ENCODE assay signal across 18 cellular contexts in the genomic region with DNA sequence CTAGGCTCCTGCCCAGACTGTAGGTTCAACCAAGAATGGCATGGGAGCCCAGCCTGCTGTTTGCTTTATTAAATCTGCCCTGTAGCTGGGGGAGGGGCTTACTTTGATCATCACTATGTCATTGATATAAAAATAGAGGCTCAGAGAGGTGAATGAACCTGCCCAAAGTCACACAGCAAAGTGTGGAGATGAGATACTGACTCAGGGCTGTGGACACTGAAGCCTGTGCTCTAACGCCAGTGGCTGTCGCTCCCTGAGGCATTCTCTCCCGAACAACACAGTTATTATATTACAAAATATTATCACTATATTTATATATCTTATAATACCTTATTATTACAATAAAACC. TPM values are rescaled to one million over a fixed set of nuclear protein-coding genes. Genes with fewer than 3 reads are reported as not detected.
DNase-seq lines count a peak whose midpoint lies in the region; ATAC-seq and TF ChIP-seq lines count a peak whose summit lies in the region.
"Had no signal": no experiment of that assay in that cellular context is flagged by ENCODE, and none has a peak within 500 bp of the region (broad histone marks: within the 10 kb centered on the region; RNA-seq: fewer than 3 reads in every experiment).

No MANE protein-coding gene starts in this region.

- no peak for TF ChIP-seq CTCF in heart left ventricle (IDR thresholded peaks at IDR 0.05)
- no peak for TF ChIP-seq CTCF in HEK293 (tag by site-specific recombination; IDR thresholded peaks at IDR 0.05)
- no peak for TF ChIP-seq CTCF in right lobe of liver (IDR thresholded peaks at IDR 0.05)

- POLR2A ChIA-PET in HEK293 (lab: Yijun Ruan, JAX), result no interaction called here

- ATAC-seq in left cardiac atrium (no peak), heart left ventricle (no peak), right lobe of liver (no peak), GM21423 (IDR thresholded peaks at IDR 0.05; ENCODE audit: unreplicated experiment) (no peak), HG03196 (IDR thresholded peaks at IDR 0.05; ENCODE audit: unreplicated experiment) (no peak)
- ATAC-seq: A549 had no signal

- H3K9me3 ChIP-seq in heart left ventricle (no peaks in the 10 kb centered on the region), HEK293 (ENCODE audit: control insufficient read depth, insufficient read depth, low read depth, low read length) (no peaks in the 10 kb centered on the region), right lobe of liver (no peaks in the 10 kb centered on the region)
- H3K9me3 ChIP-seq: A549, HAP-1 had no signal

- intact Hi-C loops in left cardiac atrium (cut with DNase I), result no loop called here
- intact Hi-C loops in heart left ventricle (cut with DNase I), result no loop called here
- intact Hi-C loops in right lobe of liver (cut with DNase I), result no loop called here

- H3K36me3 ChIP-seq in heart left ventricle, result peaks cover 0 to 5% (median 0%) of the 10 kb centered on the region in 9 donors
- no peaks in the 10 kb centered on the region for H3K36me3 ChIP-seq in HEK293 (ENCODE audit: control insufficient read depth in 2 of 2, insufficient read depth in 1 of 2, low read length in 2 of 2)
- H3K36me3 ChIP-seq in right lobe of liver, result no peaks in the 10 kb centered on the region
- H3K36me3 ChIP-seq: HAP-1 had no signal

- no peak overlapping the region for H3K27ac ChIP-seq in heart left ventricle
- H3K27ac ChIP-seq in HEK293 (ENCODE audit: extremely low read depth, low read depth, low read length), result no peak overlapping the region
- H3K27ac ChIP-seq in right lobe of liver, result no peak overlapping the region
- H3K27ac ChIP-seq: A549 had no signal

- H3K27me3 ChIP-seq in heart left ventricle (no peaks in the 10 kb centered on the region), right lobe of liver (no peaks in the 10 kb centered on the region)

- no peaks in the 10 kb centered on the region for H3K4me1 ChIP-seq in heart left ventricle
- no peaks in the 10 kb centered on the region for H3K4me1 ChIP-seq in HEK293 (ENCODE audit: control insufficient read depth, insufficient read depth, low read length)
- H3K4me1 ChIP-seq in right lobe of liver, result no peaks in the 10 kb centered on the region
- H3K4me1 ChIP-seq: A549, HAP-1 had no signal

- TF ChIP-seq POLR2A in heart left ventricle (IDR thresholded peaks at IDR 0.05) (no peak), right lobe of liver (IDR thresholded peaks at IDR 0.05) (no peak)

- DNase-seq in left cardiac atrium, result peak; percentile 3
- no peak for DNase-seq in heart left ventricle
- DNase-seq in right lobe of liver, result peak in 2 of 3 donors; percentile 4 to 17
- DNase-seq in NAMALWA (ENCODE audit: low spot score), result no peak
- DNase-seq: ACHN; AML-193; CD4-positive, alpha-beta T cell; DMS 273 treated with DMSO at 0.1 percent for 48 hours; DMS79 treated with DMSO at 0.1 percent for 48 hours; GF-D8; GOT3 had no signal

- CTCF ChIA-PET in HEK293 (lab: Yijun Ruan, JAX), result no interaction called here

- H3K4me3 ChIP-seq in heart left ventricle (no peak overlapping the region), HEK293 (ENCODE audit: low read depth, low read length) (no peak overlapping the region), right lobe of liver (no peak overlapping the region)
- H3K4me3 ChIP-seq: A549, HAP-1 had no signal

- WGBS in heart left ventricle, 4 donors, result 95 to 97% (median 97%) methylated on average over 3 of the region's 3 CpGs
- 96% methylated on average over 3 of the region's 3 CpGs for WGBS in right lobe of liver (ENCODE audit: insufficient coverage, low coverage, low lambda C conversion rate, missing lambda C conversion rate)

TF ChIP-seq in HEK293, 187 proteins besides CTCF, POLR2A, EP300 and RAD21:
- TF ChIP-seq YY2 (tag by site-specific recombination; IDR thresholded peaks at IDR 0.05) (no peak), ZNF555 (tag by site-specific recombination; conservative IDR thresholded peaks at IDR 0.05) (no peak), ZFHX2 (tag by site-specific recombination; conservative IDR thresholded peaks at IDR 0.05) (no peak), ZNF132 (tag by site-specific recombination; IDR thresholded peaks at IDR 0.05; ENCODE audit: borderline replicate concordance) (no peak), ZBTB21 (tag by site-specific recombination; IDR thresholded peaks at IDR 0.05) (no peak), KLF9 (tag by site-specific recombination; IDR thresholded peaks at IDR 0.05; ENCODE audit: low read depth) (no peak), ZNF768 (tag by site-specific recombination; IDR thresholded peaks at IDR 0.05) (0 out of 2 replicates have a peak, but pooled peaks have one; percentile 26)

RNA-seq across cellular contexts. Expression of gene MSANTD1, which starts 3.5 kb away (rescaled TPM):
- total RNA-seq in left cardiac atrium, result under 1 TPM; 0.41 to 0.42 TPM
- under 1 TPM in 7 of 9 donors, not detected in 2; 0.30 to 0.93 (median 0.45) TPM for total RNA-seq in heart left ventricle
- under 1 TPM; 0.33 to 0.34 TPM for polyA plus RNA-seq in heart left ventricle
- under 1 TPM in 5 of 6 experiments, not detected in 1; 0.46 to 0.84 (median 0.64) TPM for total RNA-seq in right lobe of liver
- polyA plus RNA-seq: CD14-positive monocyte; CD8-positive, alpha-beta memory T cell had no signal

RNA-seq across cellular contexts. Expression of gene RGS12, which starts 40.4 kb away (rescaled TPM):
- total RNA-seq in left cardiac atrium (10 to 100 TPM; 13.3 to 16.6 TPM), heart left ventricle (10 to 100 TPM in 8 of 9 donors, 1 to 10 TPM in 1; 8.4 to 18.4 (median 14.6) TPM), right lobe of liver (10 to 100 TPM; 15.0 to 29.6 (median 22.1) TPM)
- 10 to 100 TPM; 11.7 to 12.7 TPM for polyA plus RNA-seq in heart left ventricle

Comparison
In these comparisons a context has a peak if more than half of its experiments do, and no peak if none do; other contexts are left out.
1. DNase-seq: peak in left cardiac atrium (single experiment) and right lobe of liver (2 of 3); none in heart left ventricle (0 of 5) and NAMALWA (single experiment).